Comparison of ENCODE assay signal across 13 cellular contexts in the genomic region with DNA sequence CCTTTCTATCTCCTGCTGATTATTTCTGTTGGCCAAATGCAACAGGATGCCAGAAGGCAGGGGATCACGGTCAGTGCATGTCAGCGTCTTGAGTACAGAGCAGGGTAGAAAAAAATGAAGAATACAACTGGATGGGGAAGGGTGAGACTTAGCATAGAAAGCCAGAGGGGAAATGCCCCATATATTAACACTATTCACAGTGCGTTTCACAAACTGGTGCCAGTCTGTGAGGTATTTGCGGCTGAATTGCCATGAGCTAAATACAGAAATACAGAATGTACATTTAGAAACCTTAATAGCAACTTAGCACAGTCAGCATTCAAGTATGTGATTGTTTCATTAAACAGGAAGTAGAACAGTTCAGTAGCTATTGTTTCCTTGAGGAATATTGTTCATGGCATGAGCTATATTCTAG. TPM values are rescaled to one million over a fixed set of nuclear protein-coding genes. Genes with fewer than 3 reads are reported as not detected.
A peak's percentile ranks its signal among the peaks of the same experiment; 100 is the strongest.
DNase-seq lines count a peak whose midpoint lies in the region; ATAC-seq and TF ChIP-seq lines count a peak whose summit lies in the region.
"Had no signal": no experiment of that assay in that cellular context is flagged by ENCODE, and none has a peak within 500 bp of the region (broad histone marks: within the 10 kb centered on the region; RNA-seq: fewer than 3 reads in every experiment).

No MANE protein-coding gene starts in this region.

- H3K79me2 ChIP-seq in GM23338 (replicated peaks; ENCODE audit: insufficient read depth): no peaks in the 10 kb centered on the region

- no peak overlapping the region for H3K4me2 ChIP-seq in GM23338

- no peaks in the 10 kb centered on the region; the same call in 1 of the 2 replicates for H3K9me2 ChIP-seq in GM23338 (ENCODE audit: insufficient read depth)

- no peaks in the 10 kb centered on the region for H3F3A ChIP-seq in GM23338 (replicated peaks; ENCODE audit: low read depth)

- no peaks in the 10 kb centered on the region for H3K9me3 Mint-ChIP-seq in GM23338

- peak overlapping the region; percentile 48; the same call in 1 of the 2 replicates for H2AFZ ChIP-seq in GM23338

- H3K27me3 ChIP-seq in GM23338 (ENCODE audit: insufficient read depth): no peaks in the 10 kb centered on the region

- H3K4me1 Mint-ChIP-seq in GM23338: peaks cover 3% of the 10 kb centered on the region; the same call in 1 of the 3 replicates

- H4K20me1 ChIP-seq in GM23338 (replicated peaks; ENCODE audit: insufficient read depth): no peaks in the 10 kb centered on the region

- H3K4me3 ChIP-seq in GM23338: no peak overlapping the region

- H3K4me3 Mint-ChIP-seq in GM23338: no peak overlapping the region

- H3K36me3 ChIP-seq in GM23338 (ENCODE audit: insufficient read depth): no peaks in the 10 kb centered on the region

- no peaks in the 10 kb centered on the region for H3K4me1 ChIP-seq in GM23338 (ENCODE audit: insufficient read depth)

- ATAC-seq in GM23338 (no peak), esophagus mucosa (peak; percentile 73), HG02973 (IDR thresholded peaks at IDR 0.05; ENCODE audit: unreplicated experiment) (no peak), HG02938 (IDR thresholded peaks at IDR 0.05; ENCODE audit: unreplicated experiment) (no peak)

- H3K27me3 Mint-ChIP-seq in GM23338 (ENCODE audit: insufficient read depth, low read depth, poor library complexity): no peaks in the 10 kb centered on the region
- H3K27me3 Mint-ChIP-seq: progenitor cell of endocrine pancreas had no signal

- DNase-seq in GM23338 (ENCODE audit: low spot score): no peak
- peak; percentile 71 for DNase-seq in RPMI7951 (ENCODE audit: low read depth)
- DNase-seq in non-pigmented ciliary epithelial cell (ENCODE audit: low read depth): peak; percentile 56
- no peak for DNase-seq in SHP77 treated with DMSO at 0.1 percent for 48 hours (lab: John Stamatoyannopoulos, UW)
- DNase-seq in T-helper 9 cell: no peak
- DNase-seq: activated T-cell treated with anti-CD3 and anti-CD28 coated beads for 4 hours; effector memory CD4-positive, alpha-beta T cell; NCI-H2029 treated with DMSO at 0.1 percent for 48 hours; NCI-H748 treated with DMSO at 0.1 percent for 48 hours had no signal

- H3K27ac Mint-ChIP-seq in GM23338: no peak overlapping the region; the same call in 1 of the 2 replicates
- H3K27ac Mint-ChIP-seq: progenitor cell of endocrine pancreas had no signal

- TF ChIP-seq CTCF in GM23338 (conservative IDR thresholded peaks at IDR 0.05; ENCODE audit: low read depth in 2 of 2): no peak

- H3K36me3 Mint-ChIP-seq in GM23338 (ENCODE audit: low read depth): no peaks in the 10 kb centered on the region

- H3K27ac ChIP-seq in GM23338 (ENCODE audit: low read depth): no peak overlapping the region

TF ChIP-seq in GM23338, 12 proteins besides CTCF, POLR2A, EP300 and RAD21:
- TF ChIP-seq, protein P1, sequence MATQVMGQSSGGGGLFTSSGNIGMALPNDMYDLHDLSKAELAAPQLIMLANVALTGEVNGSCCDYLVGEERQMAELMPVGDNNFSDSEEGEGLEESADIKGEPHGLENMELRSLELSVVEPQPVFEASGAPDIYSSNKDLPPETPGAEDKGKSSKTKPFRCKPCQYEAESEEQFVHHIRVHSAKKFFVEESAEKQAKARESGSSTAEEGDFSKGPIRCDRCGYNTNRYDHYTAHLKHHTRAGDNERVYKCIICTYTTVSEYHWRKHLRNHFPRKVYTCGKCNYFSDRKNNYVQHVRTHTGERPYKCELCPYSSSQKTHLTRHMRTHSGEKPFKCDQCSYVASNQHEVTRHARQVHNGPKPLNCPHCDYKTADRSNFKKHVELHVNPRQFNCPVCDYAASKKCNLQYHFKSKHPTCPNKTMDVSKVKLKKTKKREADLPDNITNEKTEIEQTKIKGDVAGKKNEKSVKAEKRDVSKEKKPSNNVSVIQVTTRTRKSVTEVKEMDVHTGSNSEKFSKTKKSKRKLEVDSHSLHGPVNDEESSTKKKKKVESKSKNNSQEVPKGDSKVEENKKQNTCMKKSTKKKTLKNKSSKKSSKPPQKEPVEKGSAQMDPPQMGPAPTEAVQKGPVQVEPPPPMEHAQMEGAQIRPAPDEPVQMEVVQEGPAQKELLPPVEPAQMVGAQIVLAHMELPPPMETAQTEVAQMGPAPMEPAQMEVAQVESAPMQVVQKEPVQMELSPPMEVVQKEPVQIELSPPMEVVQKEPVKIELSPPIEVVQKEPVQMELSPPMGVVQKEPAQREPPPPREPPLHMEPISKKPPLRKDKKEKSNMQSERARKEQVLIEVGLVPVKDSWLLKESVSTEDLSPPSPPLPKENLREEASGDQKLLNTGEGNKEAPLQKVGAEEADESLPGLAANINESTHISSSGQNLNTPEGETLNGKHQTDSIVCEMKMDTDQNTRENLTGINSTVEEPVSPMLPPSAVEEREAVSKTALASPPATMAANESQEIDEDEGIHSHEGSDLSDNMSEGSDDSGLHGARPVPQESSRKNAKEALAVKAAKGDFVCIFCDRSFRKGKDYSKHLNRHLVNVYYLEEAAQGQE (IDR thresholded peaks at IDR 0.05; ENCODE audit: unreplicated experiment): no peak
- TF ChIP-seq CREB1 (CRISPR knock-in tag; IDR thresholded peaks at IDR 0.05; ENCODE audit: low read depth): no peak

RNA-seq across cellular contexts. Expression of gene SLC1A3, which starts 31.0 kb away (rescaled TPM):
- 27.2 and 29.0 TPM in 2 replicates for total RNA-seq in GM23338 (2014; rRNA removed; shearing (Covaris generic))
- polyA plus RNA-seq in GM23338 (2016; fragmentation: Nextera tagmentation; extraction: Ambion mirVana): 30.4 and 40.7 TPM in 2 replicates
- 48.9 and 58.8 TPM in 2 replicates for total RNA-seq in RPMI7951 (2014; rRNA removed; shearing (Covaris generic))
- 14.7 TPM for total RNA-seq in esophagus mucosa

Comparison
In these comparisons a context has a peak if more than half of its experiments do, and no peak if none do; other contexts are left out.
1. DNase-seq: peak in RPMI7951 (single experiment) and non-pigmented ciliary epithelial cell (single experiment); none in GM23338 (single experiment), SHP77 treated with DMSO at 0.1 percent for 48 hours (single experiment) and T-helper 9 cell (single experiment).